Comparison of ENCODE assay signal across 16 cellular contexts in genomic region chr3:67662733-67663132, GRCh38. TPM values are rescaled to one million over a fixed set of nuclear protein-coding genes. Genes with fewer than 3 reads are reported as not detected.
A peak's percentile ranks its signal among the peaks of the same experiment; 100 is the strongest.
DNase-seq lines count a peak whose midpoint lies in the region; ATAC-seq, FAIRE-seq and TF ChIP-seq lines count a peak whose summit lies in the region.
"Had no signal": no experiment of that assay in that cellular context is flagged by ENCODE, and none has a peak within 500 bp of the region (broad histone marks: within the 10 kb centered on the region; RNA-seq: fewer than 3 reads in every experiment).

No MANE protein-coding gene starts in this region.

- ATAC-seq in CD4-positive, alpha-beta T cell (ENCODE audit: poor library complexity), result peak; percentile 91
- ATAC-seq in HG02798 (IDR thresholded peaks at IDR 0.05; ENCODE audit: poor library complexity, unreplicated experiment), result peak; percentile 58
- ATAC-seq in activated CD8-positive, alpha-beta T cell treated with anti-CD3 and anti-CD28 coated beads for 36 hours, result peak; percentile 49
- no peak for ATAC-seq in HG02840 (IDR thresholded peaks at IDR 0.05; ENCODE audit: low FRiP score, unreplicated experiment)
- ATAC-seq: Panc1 had no signal

- peaks cover 82% of the 10 kb centered on the region for H3K4me1 Mint-ChIP-seq in CD4-positive, alpha-beta T cell (ENCODE audit: low read depth)
- H3K4me1 Mint-ChIP-seq in activated CD8-positive, alpha-beta T cell treated with anti-CD3 and anti-CD28 coated beads for 36 hours (ENCODE audit: low read depth), result peaks cover 41% of the 10 kb centered on the region

- POLR2A ChIA-PET in CD4-positive, alpha-beta T cell (lab: Charles Lee), result interaction anchor here (2.0 kb wide), 1 partner anchor 9 kb away, joined by 7 read pairs; the partner anchor contains the start of gene SUCLG2
- POLR2A ChIA-PET in activated CD8-positive, alpha-beta T cell treated with anti-CD3 and anti-CD28 coated beads for 36 hours (lab: Charles Lee), result no interaction called here

- no peaks in the 10 kb centered on the region for H3K36me3 Mint-ChIP-seq in CD4-positive, alpha-beta T cell (ENCODE audit: low read depth)
- no peaks in the 10 kb centered on the region for H3K36me3 Mint-ChIP-seq in activated CD8-positive, alpha-beta T cell treated with anti-CD3 and anti-CD28 coated beads for 36 hours (ENCODE audit: low read depth)

- H3K9me3 ChIP-seq in CD4-positive, alpha-beta T cell (ENCODE audit: control insufficient read depth, low read length), result no peaks in the 10 kb centered on the region

- no peak overlapping the region for H3K27ac ChIP-seq in CD4-positive, alpha-beta T cell (ENCODE audit: low read depth, low read length)
- H3K27ac ChIP-seq: GM23248 had no signal

- DNase-seq in CD4-positive, alpha-beta T cell, result no peak
- no peak for DNase-seq in GM18507 (ENCODE audit: extremely low spot score, insufficient read length, low read depth)
- no peak for DNase-seq in activated CD8-positive, alpha-beta T cell treated with anti-CD3 and anti-CD28 coated beads for 36 hours
- no peak for DNase-seq in NCI-H748 (lab: John Stamatoyannopoulos, UW; ENCODE audit: unreplicated experiment)
- no peak for DNase-seq in AG20443 (ENCODE audit: low spot score)
- no peak for DNase-seq in GM13977 (ENCODE audit: low spot score)
- DNase-seq: activated CD4-positive, CD25-positive, alpha-beta regulatory T cell; GM23248; head of caudate nucleus; islet precursor cell; NCI-H187; NCI-H524 treated with DMSO at 0.1 percent for 48 hours; SW 1271 had no signal

- no peak for TF ChIP-seq CTCF in CD4-positive, alpha-beta T cell (IDR thresholded peaks at IDR 0.05)
- TF ChIP-seq CTCF in activated CD8-positive, alpha-beta T cell treated with anti-CD3 and anti-CD28 coated beads for 36 hours (IDR thresholded peaks at IDR 0.05), result no peak
- no peak for TF ChIP-seq CTCF in GM13977 (IDR thresholded peaks at IDR 0.05; ENCODE audit: extremely low read depth, insufficient read depth, missing control alignments)

- H3K27me3 ChIP-seq in CD4-positive, alpha-beta T cell (ENCODE audit: control insufficient read depth, insufficient read depth, low read length), result no peaks in the 10 kb centered on the region

- intact Hi-C loops in CD4-positive, alpha-beta T cell (cut with DNase I, micrococcal nuclease), result loop anchor here in 1 of 2 experiments (5.0 kb wide), 1 partner anchor 75 kb away; no protein-coding TSS in a partner anchor
- intact Hi-C loops in activated CD8-positive, alpha-beta T cell treated with anti-CD3 and anti-CD28 coated beads for 36 hours (cut with micrococcal nuclease), result no loop called here

- H3K4me3 Mint-ChIP-seq in CD4-positive, alpha-beta T cell, result peak overlapping the region; percentile 9
- H3K4me3 Mint-ChIP-seq in activated CD8-positive, alpha-beta T cell treated with anti-CD3 and anti-CD28 coated beads for 36 hours, result no peak overlapping the region

- peak; percentile 46 for FAIRE-seq in GM18507 (lab: Jason Lieb, UNC)

- CTCF ChIA-PET in CD4-positive, alpha-beta T cell (lab: Charles Lee), result no interaction called here
- CTCF ChIA-PET in activated CD8-positive, alpha-beta T cell treated with anti-CD3 and anti-CD28 coated beads for 36 hours (lab: Charles Lee), result interaction anchor here (0.5 kb wide), 1 partner anchor 127 kb away, joined by 3 read pairs; no protein-coding TSS in a partner anchor

- H3K27ac Mint-ChIP-seq in CD4-positive, alpha-beta T cell, result peak overlapping the region; percentile 48
- H3K27ac Mint-ChIP-seq in activated CD8-positive, alpha-beta T cell treated with anti-CD3 and anti-CD28 coated beads for 36 hours, result no peak overlapping the region

- H3K27me3 Mint-ChIP-seq in CD4-positive, alpha-beta T cell, result no peaks in the 10 kb centered on the region
- no peaks in the 10 kb centered on the region for H3K27me3 Mint-ChIP-seq in activated CD8-positive, alpha-beta T cell treated with anti-CD3 and anti-CD28 coated beads for 36 hours

- H3K9me3 Mint-ChIP-seq in CD4-positive, alpha-beta T cell, result peaks cover 5% of the 10 kb centered on the region
- H3K9me3 Mint-ChIP-seq in activated CD8-positive, alpha-beta T cell treated with anti-CD3 and anti-CD28 coated beads for 36 hours, result peaks cover 11% of the 10 kb centered on the region

- in situ Hi-C loops in GM13977 (cut with MboI; ENCODE audit: low pct_unique_long_range_greater_than_20kb, low sequenced_read_pairs, unreplicated experiment), result no loop called here

RNA-seq across cellular contexts. Expression of gene SUCLG2, which starts 8.3 kb away (rescaled TPM):
- 10 to 100 TPM; 51.7 to 52.4 TPM for total RNA-seq in CD4-positive, alpha-beta T cell
- total RNA-seq in activated CD8-positive, alpha-beta T cell treated with anti-CD3 and anti-CD28 coated beads for 36 hours, result 10 to 100 TPM; 61.3 to 65.5 TPM
